22 cellular contexts compared by ENCODE assay signal in genomic region chr9:69248005-69248404, GRCh38.
DNase-seq lines count a peak whose midpoint lies in the region; ATAC-seq, FAIRE-seq and TF ChIP-seq lines count a peak whose summit lies in the region.
"Had no signal": no experiment of that assay in that cellular context is flagged by ENCODE, and none has a peak within 500 bp of the region (broad histone marks: within the 10 kb centered on the region; RNA-seq: fewer than 3 reads in every experiment).

No MANE protein-coding gene starts in this region.

- no peak overlapping the region for H3K23ac ChIP-seq in trophoblast cell (ENCODE audit: low read length)

- H3K9me3 Mint-ChIP-seq in endothelial cell (ENCODE audit: unreplicated experiment), result no peaks in the 10 kb centered on the region
- H3K9me3 Mint-ChIP-seq: CD4-positive, alpha-beta T cell; CD8-positive, alpha-beta T cell had no signal

- no peak for FAIRE-seq in HepG2 (lab: Jason Lieb, UNC)
- FAIRE-seq: A549, D721Med, G401.6, GM12891, GM19239 had no signal

- H3K27ac Mint-ChIP-seq in endothelial cell (ENCODE audit: unreplicated experiment), result peak overlapping the region; percentile 24
- H3K27ac Mint-ChIP-seq: B cell; CD4-positive, alpha-beta T cell; CD8-positive, alpha-beta T cell had no signal

- H2BK12ac ChIP-seq in trophoblast cell (ENCODE audit: low read length), result no peak overlapping the region

- H3K18ac ChIP-seq in trophoblast cell (ENCODE audit: low read length), result no peak overlapping the region

- H3K4ac ChIP-seq in trophoblast cell (ENCODE audit: low read depth, low read length), result no peak overlapping the region

- no peak overlapping the region for H3K14ac ChIP-seq in trophoblast cell (ENCODE audit: low read length)

- H3K4me3 ChIP-seq in HepG2 (replicated peaks in 1 of 3; ENCODE audit: insufficient read depth in 1 of 3, low read depth in 2 of 3, low read length in 3 of 3) (no peak overlapping the region), trophoblast cell (ENCODE audit: low read depth, low read length) (no peak overlapping the region), suprapubic skin (no peak overlapping the region)
- H3K4me3 ChIP-seq: A549; BLaER1 treated with 17β-estradiol and CSF1 and Interleukin-3, amounts not matched to agents 10 nM and 100 nM had no signal

- no peak overlapping the region for H2AK5ac ChIP-seq in trophoblast cell (ENCODE audit: low read length)

- TF ChIP-seq POLR2A in HepG2 (IDR thresholded peaks at IDR 0.05; ENCODE audit: insufficient read depth in 1 of 2, low read depth in 2 of 2, low read length in 2 of 2), result no peak
- TF ChIP-seq POLR2A in suprapubic skin (IDR thresholded peaks at IDR 0.05), result no peak

- no peak overlapping the region for H4K8ac ChIP-seq in trophoblast cell (ENCODE audit: low read depth, low read length)

- no peaks in the 10 kb centered on the region for H3K4me1 ChIP-seq in HepG2 (ENCODE audit: insufficient read depth, low read length)
- H3K4me1 ChIP-seq in trophoblast cell (ENCODE audit: control insufficient read depth in 1 of 2, insufficient read depth in 2 of 2, low read length in 2 of 2), result no peaks in the 10 kb centered on the region
- peaks cover 7% of the 10 kb centered on the region for H3K4me1 ChIP-seq in suprapubic skin
- H3K4me1 ChIP-seq: A549; BLaER1 treated with 17β-estradiol and CSF1 and Interleukin-3, amounts not matched to agents 10 nM and 100 nM; Caco-2 had no signal

- H3K36me3 ChIP-seq in HepG2 (replicated peaks in 1 of 2; ENCODE audit: control insufficient read depth in 1 of 2, insufficient read depth in 2 of 2, low read length in 2 of 2), result peaks cover 40 to 92% of the 10 kb centered on the region in 2 experiments
- H3K36me3 ChIP-seq in trophoblast cell (ENCODE audit: control insufficient read depth in 1 of 2, insufficient read depth in 2 of 2, low read length in 2 of 2), result peaks cover 32 to 53% of the 10 kb centered on the region in 2 experiments
- peaks cover 46% of the 10 kb centered on the region for H3K36me3 ChIP-seq in suprapubic skin

- DNase-seq in endothelial cell (ENCODE audit: low spot score), result no peak
- no peak for DNase-seq in HepG2 (ENCODE audit: low spot score)
- no peak for DNase-seq in trophoblast cell
- no peak for DNase-seq in activated gamma-delta T cell treated with Interleukin-2 at 50 U/mL for 16 hours
- no peak for DNase-seq in suprapubic skin (ENCODE audit: low spot score in 2 of 2)
- no peak for DNase-seq in activated CD4-positive, alpha-beta T cell treated with anti-CD3 and anti-CD28 coated beads for 1 hour
- DNase-seq: AML-193; Caco-2; Calu3; CD4-positive, alpha-beta T cell; CD8-positive, alpha-beta T cell; DMS79 treated with DMSO at 0.1 percent for 48 hours; GF-D8 had no signal

- 97% methylated on average over 22 of the region's 22 CpGs for WGBS in HepG2 (ENCODE audit: low lambda C conversion rate)
- WGBS in trophoblast cell (ENCODE audit: extremely low coverage, insufficient coverage, insufficient read length), result no CpG with 5 or more reads among the region's 22 CpGs
- 83% methylated on average over 14 of the region's 22 CpGs for WGBS in suprapubic skin

- H3K79me2 ChIP-seq in HepG2 (ENCODE audit: insufficient read depth, low read length) (no peaks in the 10 kb centered on the region), trophoblast cell (ENCODE audit: control insufficient read depth, insufficient read depth, low read length, poor library complexity) (no peaks in the 10 kb centered on the region)

- in situ Hi-C loops in HepG2 (cut with HindIII; ENCODE audit: extremely low pct_ligation_motif_present, low pct_unique_long_range_greater_than_20kb), result no loop called here

- H3K27me3 Mint-ChIP-seq in endothelial cell (ENCODE audit: unreplicated experiment), result no peaks in the 10 kb centered on the region
- H3K27me3 Mint-ChIP-seq: B cell; CD4-positive, alpha-beta T cell had no signal

- peak overlapping the region; percentile 58 for H3K4me3 Mint-ChIP-seq in endothelial cell (ENCODE audit: unreplicated experiment)
- H3K4me3 Mint-ChIP-seq: B cell; CD4-positive, alpha-beta T cell; CD8-positive, alpha-beta T cell had no signal

- H4K12ac ChIP-seq in trophoblast cell (ENCODE audit: low read depth, low read length), result no peak overlapping the region

- H2BK120ac ChIP-seq in trophoblast cell (ENCODE audit: insufficient read depth, low read length, poor library complexity), result no peak overlapping the region

- no peak overlapping the region for H3K27ac ChIP-seq in HepG2 (ENCODE audit: extremely low read length, insufficient read depth, low read length)
- H3K27ac ChIP-seq in trophoblast cell (ENCODE audit: low read depth, low read length), result no peak overlapping the region
- H3K27ac ChIP-seq in suprapubic skin, result no peak overlapping the region
- H3K27ac ChIP-seq: 22Rv1; A549; BLaER1 treated with 17β-estradiol and CSF1 and Interleukin-3, amounts not matched to agents 10 nM and 100 nM; C4-2B had no signal

- H3K36me3 Mint-ChIP-seq in endothelial cell (ENCODE audit: low read depth, unreplicated experiment), result peaks cover 52% of the 10 kb centered on the region

- H4K20me1 ChIP-seq in HepG2 (ENCODE audit: insufficient read depth, low read length), result no peaks in the 10 kb centered on the region; the same call in 1 of the 2 replicates
- H4K20me1 ChIP-seq: BLaER1 treated with 17β-estradiol and CSF1 and Interleukin-3, amounts not matched to agents 10 nM and 100 nM had no signal

- H3K9ac ChIP-seq in HepG2 (ENCODE audit: insufficient read depth, low read depth, low read length), result no peak overlapping the region
- H3K9ac ChIP-seq in trophoblast cell (ENCODE audit: low read length), result peak overlapping the region; percentile 8
- H3K9ac ChIP-seq: BLaER1 treated with 17β-estradiol and CSF1 and Interleukin-3, amounts not matched to agents 10 nM and 100 nM had no signal

- POLR2A ChIA-PET in HepG2 (lab: Yijun Ruan, JAX), result no interaction called here

- no peak for TF ChIP-seq RAD21 in HepG2 (CRISPR knock-in tag; IDR thresholded peaks at IDR 0.05)

- CTCF ChIA-PET in HepG2 (lab: Yijun Ruan, JAX; ENCODE audit: low intra/inter-chr PET ratio, low total read pairs), result no interaction called here

- H2AFZ ChIP-seq in HepG2 (ENCODE audit: low read length) (no peak overlapping the region), trophoblast cell (ENCODE audit: insufficient read depth, low read length, poor library complexity) (no peak overlapping the region)

- ATAC-seq in HepG2, result peak; percentile 19; the same call in 2 of the 3 replicates
- ATAC-seq: A549; CD8-positive, alpha-beta T cell had no signal

- TF ChIP-seq CTCF in endothelial cell (IDR thresholded peaks at IDR 0.05; ENCODE audit: unreplicated experiment), result no peak
- TF ChIP-seq CTCF in HepG2 (CRISPR knock-in tag; IDR thresholded peaks at IDR 0.05), result no peak
- no peak for TF ChIP-seq CTCF in suprapubic skin (IDR thresholded peaks at IDR 0.05)

- intact Hi-C loops in HepG2 (cut with micrococcal nuclease; ENCODE audit: unreplicated experiment), result no loop called here

- H3K9me3 ChIP-seq in HepG2 (ENCODE audit: low read length), result no peaks in the 10 kb centered on the region
- H3K9me3 ChIP-seq in trophoblast cell (ENCODE audit: insufficient read depth, low read depth, low read length), result peaks cover 2% of the 10 kb centered on the region
- no peaks in the 10 kb centered on the region for H3K9me3 ChIP-seq in suprapubic skin
- H3K9me3 ChIP-seq: A549; BLaER1 treated with 17β-estradiol and CSF1 and Interleukin-3, amounts not matched to agents 10 nM and 100 nM; Caco-2 had no signal

- no peak overlapping the region for H3K4me2 ChIP-seq in HepG2 (ENCODE audit: low read depth, low read length)
- H3K4me2 ChIP-seq in trophoblast cell (ENCODE audit: low read length), result no peak overlapping the region
- H3K4me2 ChIP-seq: A549; BLaER1 treated with 17β-estradiol and CSF1 and Interleukin-3, amounts not matched to agents 10 nM and 100 nM had no signal

- no peaks in the 10 kb centered on the region for H3K79me1 ChIP-seq in trophoblast cell (ENCODE audit: low read length)

- no TSS peak for BruUV-seq in HepG2 (replicated peaks; lab: Mats Ljungman, UMichigan)

- H3K4me1 Mint-ChIP-seq in endothelial cell (ENCODE audit: unreplicated experiment), result peaks cover 21% of the 10 kb centered on the region
- H3K4me1 Mint-ChIP-seq: B cell had no signal

- H2BK5ac ChIP-seq in trophoblast cell (ENCODE audit: low read depth, low read length, poor library complexity), result no peak overlapping the region

- H3K27me3 ChIP-seq in HepG2 (ENCODE audit: control insufficient read depth in 1 of 2, insufficient read depth in 2 of 2, low read length in 2 of 2) (no peaks in the 10 kb centered on the region), trophoblast cell (ENCODE audit: insufficient read depth, low read length) (no peaks in the 10 kb centered on the region), suprapubic skin (no peaks in the 10 kb centered on the region)
- H3K27me3 ChIP-seq: BLaER1 treated with 17β-estradiol and CSF1 and Interleukin-3, amounts not matched to agents 10 nM and 100 nM had no signal

- TF ChIP-seq EP300 in HepG2 (IDR thresholded peaks at IDR 0.05; ENCODE audit: low read depth in 2 of 2, low read length in 2 of 2) (no peak), HepG2 (CRISPR knock-in tag; IDR thresholded peaks at IDR 0.05; ENCODE audit: borderline replicate concordance) (no peak), suprapubic skin (IDR thresholded peaks at IDR 0.05) (no peak)

- no peak overlapping the region for H4K91ac ChIP-seq in trophoblast cell (ENCODE audit: low read depth, low read length)

TF ChIP-seq in HepG2, 621 proteins besides CTCF, POLR2A, EP300 and RAD21:
- TF ChIP-seq AGO2 (optimal IDR thresholded peaks at IDR 0.05; ENCODE audit: low read depth, low read length) (peak; percentile 76), THAP9 (CRISPR knock-in tag; IDR thresholded peaks at IDR 0.05; ENCODE audit: borderline replicate concordance) (no peak), ZNF550 (CRISPR knock-in tag; IDR thresholded peaks at IDR 0.05; ENCODE audit: borderline replicate concordance) (no peak)
